8 cellular contexts compared by ENCODE assay signal in the genomic region with DNA sequence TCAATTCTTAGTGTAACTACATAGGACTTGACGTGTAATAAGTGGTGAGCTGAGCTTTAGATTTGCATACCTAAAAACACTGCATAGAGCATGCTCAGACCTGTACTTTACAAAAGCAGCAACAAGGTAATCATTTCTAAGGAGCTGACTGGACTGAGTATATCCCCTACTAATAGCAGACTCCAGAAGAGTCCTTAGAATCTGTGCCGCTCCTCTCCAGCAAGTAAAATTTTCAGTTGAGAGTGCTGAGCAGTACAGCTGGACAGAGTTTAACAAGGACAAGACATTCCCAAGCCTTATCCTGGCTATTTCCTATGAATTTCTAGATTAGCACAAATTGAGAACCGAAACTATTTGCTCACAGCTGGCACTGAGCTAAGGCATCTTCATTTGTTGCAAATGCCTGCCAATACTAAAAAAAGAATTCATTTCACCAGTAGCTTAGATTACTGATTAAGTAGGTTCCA. TPM values are rescaled to one million over a fixed set of nuclear protein-coding genes. Genes with fewer than 3 reads are reported as not detected.
DNase-seq lines count a peak whose midpoint lies in the region; ATAC-seq and TF ChIP-seq lines count a peak whose summit lies in the region.
"Had no signal": no experiment of that assay in that cellular context is flagged by ENCODE, and none has a peak within 500 bp of the region (broad histone marks: within the 10 kb centered on the region; RNA-seq: fewer than 3 reads in every experiment).

No MANE protein-coding gene starts in this region.

- H3K4me1 Mint-ChIP-seq in nephron (peaks cover 26% of the 10 kb centered on the region), type B pancreatic cell (ENCODE audit: unreplicated experiment) (peaks cover 9% of the 10 kb centered on the region)

- DNase-seq in NCI-H2029 treated with DMSO at 0.1 percent for 48 hours (lab: John Stamatoyannopoulos, UW) (no peak), HUDEP-2 (lab: John Stamatoyannopoulos, UW; ENCODE audit: unreplicated experiment in 76 of 76) (no peak), type B pancreatic cell (ENCODE audit: extremely low spot score, unreplicated experiment) (no peak)
- DNase-seq: NCI-H82 had no signal

- peak; percentile 85 for ATAC-seq in GM19035 (IDR thresholded peaks at IDR 0.05; ENCODE audit: unreplicated experiment)
- ATAC-seq in HG02610 (IDR thresholded peaks at IDR 0.05; ENCODE audit: unreplicated experiment): peak; percentile 63
- ATAC-seq in HG03575 (IDR thresholded peaks at IDR 0.05; ENCODE audit: extremely low read depth, insufficient number of reproducible peaks, low FRiP score, unreplicated experiment): peak; percentile 41

- H3K27ac Mint-ChIP-seq in nephron: peak overlapping the region in 2 of 3 experiments; percentile 16 to 79
- H3K27ac Mint-ChIP-seq in type B pancreatic cell: no peak overlapping the region

- no peak overlapping the region for H3K4me3 Mint-ChIP-seq in nephron
- H3K4me3 Mint-ChIP-seq in type B pancreatic cell: no peak overlapping the region

- TF ChIP-seq CTCF in nephron (IDR thresholded peaks at IDR 0.05; ENCODE audit: unreplicated experiment in 3 of 3) (no peak), type B pancreatic cell (conservative IDR thresholded peaks at IDR 0.05) (no peak)

- H3K9me3 Mint-ChIP-seq in nephron: no peaks in the 10 kb centered on the region
- H3K9me3 Mint-ChIP-seq in type B pancreatic cell: no peaks in the 10 kb centered on the region

- H3K36me3 Mint-ChIP-seq in nephron (ENCODE audit: low read depth): no peaks in the 10 kb centered on the region
- no peaks in the 10 kb centered on the region for H3K36me3 Mint-ChIP-seq in type B pancreatic cell

- H3K27me3 Mint-ChIP-seq in nephron (ENCODE audit: low read depth) (peaks cover 5% of the 10 kb centered on the region), type B pancreatic cell (no peaks in the 10 kb centered on the region)

RNA-seq across cellular contexts. Expression of a gene that starts 26.1 kb away (rescaled TPM):
- total RNA-seq in type B pancreatic cell (ENCODE audit: low replicate concordance): 1.3 and 2.8 TPM in 2 replicates
